In the genomic region with DNA sequence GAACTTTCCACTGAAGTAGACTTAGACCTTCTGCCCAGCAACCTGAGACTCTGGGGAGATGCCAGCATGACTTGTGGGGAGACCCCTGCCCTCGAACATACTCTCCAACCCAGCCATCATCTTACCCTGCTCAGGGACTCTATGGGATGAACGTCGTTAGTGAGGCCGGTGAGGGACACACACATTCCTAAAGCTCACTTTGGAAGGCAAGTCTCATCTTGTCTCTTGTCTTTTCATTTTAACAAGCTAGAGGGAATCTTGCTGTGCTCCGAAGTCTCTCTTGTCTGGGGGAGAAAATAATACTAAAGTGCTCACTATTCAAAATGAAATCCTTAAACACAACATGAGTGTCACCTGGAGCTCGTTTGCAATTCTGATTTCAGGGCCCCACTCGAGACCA, we compare ENCODE assay signal across 18 cellular contexts.
"Had no signal": no experiment of that assay in that cellular context is flagged by ENCODE, and none has a peak within 500 bp of the region (broad histone marks: within the 10 kb centered on the region; RNA-seq: fewer than 3 reads in every experiment).

No MANE protein-coding gene starts in this region.

- H3K27me3 Mint-ChIP-seq: activated naive CD8-positive, alpha-beta T cell treated with anti-CD3 and anti-CD28 coated beads, Interleukin-2, amount 50 U/mL, for 24 hours had no signal

- H3K36me3 ChIP-seq: pancreas, WERI-Rb-1 had no signal

- H3K4me3 Mint-ChIP-seq: activated CD4-positive, alpha-beta T cell treated with anti-CD3 and anti-CD28 coated beads, Interleukin-2, amount 10 ng/mL, durations not matched to agents 7 days and 5 days; activated CD8-positive, alpha-beta T cell treated with anti-CD3 and anti-CD28 coated beads, Interleukin-2, amount 10 ng/mL, durations not matched to agents 7 days and 5 days; activated naive CD8-positive, alpha-beta T cell treated with anti-CD3 and anti-CD28 coated beads, Interleukin-2, amount 50 U/mL, for 24 hours; activated T-helper 1 cell treated with anti-CD3 and anti-CD28 coated beads, Interleukin-12 subunit alpha, Interleukin-12 subunit beta, Interleukin-2, Interleukin-4 antibody, amounts not matched to agents 30 ng/mL and 10 ng/mL and 1 ng/mL, durations not matched to agents 14 hours and 24 hours and 36 hours; nephron progenitor cell had no signal

- H3K9me3 ChIP-seq: body of pancreas, pancreas, psoas muscle had no signal

- H3K9me3 Mint-ChIP-seq: activated CD4-positive, alpha-beta T cell treated with anti-CD3 and anti-CD28 coated beads, Interleukin-2, amount 10 ng/mL, durations not matched to agents 7 days and 5 days; activated naive CD8-positive, alpha-beta T cell treated with anti-CD3 and anti-CD28 coated beads, Interleukin-2, amount 50 U/mL, for 24 hours had no signal

- H3K27ac ChIP-seq: body of pancreas, pancreas, psoas muscle, WERI-Rb-1 had no signal

- H3K27ac Mint-ChIP-seq: activated CD4-positive, alpha-beta T cell treated with anti-CD3 and anti-CD28 coated beads, Interleukin-2, amount 10 ng/mL, durations not matched to agents 7 days and 5 days; activated CD8-positive, alpha-beta T cell treated with anti-CD3 and anti-CD28 coated beads, Interleukin-2, amount 10 ng/mL, durations not matched to agents 7 days and 5 days; activated naive CD8-positive, alpha-beta T cell treated with anti-CD3 and anti-CD28 coated beads, Interleukin-2, amount 50 U/mL, for 24 hours; activated T-helper 1 cell treated with anti-CD3 and anti-CD28 coated beads, Interleukin-12 subunit alpha, Interleukin-12 subunit beta, Interleukin-2, Interleukin-4 antibody, amounts not matched to agents 30 ng/mL and 10 ng/mL and 1 ng/mL, durations not matched to agents 14 hours and 24 hours and 36 hours; nephron progenitor cell had no signal

- H3K4me1 Mint-ChIP-seq: activated CD4-positive, alpha-beta T cell treated with anti-CD3 and anti-CD28 coated beads, Interleukin-2, amount 10 ng/mL, durations not matched to agents 7 days and 5 days; activated naive CD8-positive, alpha-beta T cell treated with anti-CD3 and anti-CD28 coated beads, Interleukin-2, amount 50 U/mL, for 24 hours had no signal

- DNase-seq: activated CD4-positive, alpha-beta T cell treated with anti-CD3 and anti-CD28 coated beads, Interleukin-2, amount 10 ng/mL, durations not matched to agents 7 days and 5 days; activated CD4-positive, CD25-positive, alpha-beta regulatory T cell treated with anti-CD3 and anti-CD28 coated beads, Interleukin-2, amount 50 U/mL, for 72 hours; activated CD8-positive, alpha-beta T cell treated with anti-CD3 and anti-CD28 coated beads, Interleukin-2, amount 10 ng/mL, durations not matched to agents 7 days and 5 days; activated gamma-delta T cell; activated naive CD4-positive, alpha-beta T cell treated with anti-CD3 and anti-CD28 coated beads, Interleukin-2, amount 50 U/mL, for 16 hours; activated naive CD8-positive, alpha-beta T cell treated with anti-CD3 and anti-CD28 coated beads, Interleukin-2, amount 50 U/mL, for 24 hours; body of pancreas; foreskin melanocyte; hippocampal formation; left ventricle myocardium superior; nephron progenitor cell; pancreas; psoas muscle; right cardiac atrium; stimulated activated CD4-positive, alpha-beta T cell treated with anti-CD3 and anti-CD28 coated beads, Interleukin-4, amount 100 ng/mL, for 4 hours; stimulated activated naive CD8-positive, alpha-beta T cell treated with anti-CD3 and anti-CD28 coated beads, Interleukin-15, Interleukin-2, amounts not matched to agents 100 U/mL and 50 U/mL, for 24 hours; WERI-Rb-1 had no signal

- H3K4me1 ChIP-seq: psoas muscle had no signal

- H3K4me3 ChIP-seq: body of pancreas, pancreas, psoas muscle had no signal

- H3K27me3 ChIP-seq: body of pancreas, pancreas had no signal
